Comparison of ENCODE assay signal across 1 cellular context in genomic region chr2:10814142-10814541, GRCh38.
TF ChIP-seq lines count a peak whose summit lies in the region.

No MANE protein-coding gene starts in this region.

TF ChIP-seq in HepG2, 621 proteins besides CTCF, POLR2A, EP300 and RAD21 (continued from another document):
- peak; percentile 71; the same call in 1 of the 2 replicates for TF ChIP-seq ZFP36L1 (CRISPR knock-in tag; IDR thresholded peaks at IDR 0.05)
- no peak for TF ChIP-seq ZNF121 (CRISPR knock-in tag; IDR thresholded peaks at IDR 0.05)
- no peak for TF ChIP-seq CEBPB (IDR thresholded peaks at IDR 0.05; ENCODE audit: borderline replicate concordance, low read depth, low read length)
- 0 out of 2 replicates have a peak, but pooled peaks have one; percentile 53 for TF ChIP-seq ZNF512B (CRISPR knock-in tag; IDR thresholded peaks at IDR 0.05; ENCODE audit: borderline replicate concordance)
- 0 out of 2 replicates have a peak, but pooled peaks have one; percentile 52 for TF ChIP-seq ZNF253 (CRISPR knock-in tag; IDR thresholded peaks at IDR 0.05; ENCODE audit: borderline replicate concordance)
- TF ChIP-seq ZNF292 (CRISPR knock-in tag; IDR thresholded peaks at IDR 0.05; ENCODE audit: borderline replicate concordance, low read depth), result peak; percentile 88
- TF ChIP-seq ZNF605 (CRISPR knock-in tag; IDR thresholded peaks at IDR 0.05), result peak; percentile 8; the same call in 1 of the 2 replicates
- TF ChIP-seq KMT2A (CRISPR knock-in tag; IDR thresholded peaks at IDR 0.05), result peak; percentile 21; the same call in 1 of the 2 replicates
- TF ChIP-seq HDAC1 (CRISPR knock-in tag; IDR thresholded peaks at IDR 0.05), result peak; percentile 40; the same call in 1 of the 2 replicates
- TF ChIP-seq TAF1 (CRISPR knock-in tag; IDR thresholded peaks at IDR 0.05), result no peak
- TF ChIP-seq ASH2L (IDR thresholded peaks at IDR 0.05; ENCODE audit: insufficient read length, low read depth, low read length), result peak; percentile 7
- TF ChIP-seq ZFP36 (IDR thresholded peaks at IDR 0.05; ENCODE audit: borderline replicate concordance, low read depth, low read length, partially characterized antibody), result peak; percentile 89
- TF ChIP-seq PHF21A (CRISPR knock-in tag; IDR thresholded peaks at IDR 0.05), result 0 out of 2 replicates have a peak, but pooled peaks have one; percentile 15
- peak; percentile 12; the same call in 1 of the 2 replicates for TF ChIP-seq ZBTB7B (CRISPR knock-in tag; IDR thresholded peaks at IDR 0.05)
- peak; percentile 85 for TF ChIP-seq ZMYM3 (CRISPR knock-in tag; IDR thresholded peaks at IDR 0.05)
- TF ChIP-seq, protein P1, sequence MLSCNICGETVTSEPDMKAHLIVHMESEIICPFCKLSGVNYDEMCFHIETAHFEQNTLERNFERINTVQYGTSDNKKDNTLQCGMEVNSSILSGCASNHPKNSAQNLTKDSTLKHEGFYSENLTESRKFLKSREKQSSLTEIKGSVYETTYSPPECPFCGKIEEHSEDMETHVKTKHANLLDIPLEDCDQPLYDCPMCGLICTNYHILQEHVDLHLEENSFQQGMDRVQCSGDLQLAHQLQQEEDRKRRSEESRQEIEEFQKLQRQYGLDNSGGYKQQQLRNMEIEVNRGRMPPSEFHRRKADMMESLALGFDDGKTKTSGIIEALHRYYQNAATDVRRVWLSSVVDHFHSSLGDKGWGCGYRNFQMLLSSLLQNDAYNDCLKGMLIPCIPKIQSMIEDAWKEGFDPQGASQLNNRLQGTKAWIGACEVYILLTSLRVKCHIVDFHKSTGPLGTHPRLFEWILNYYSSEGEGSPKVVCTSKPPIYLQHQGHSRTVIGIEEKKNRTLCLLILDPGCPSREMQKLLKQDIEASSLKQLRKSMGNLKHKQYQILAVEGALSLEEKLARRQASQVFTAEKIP (CRISPR knock-in tag; IDR thresholded peaks at IDR 0.05; ENCODE audit: borderline replicate concordance), result 0 out of 2 replicates have a peak, but pooled peaks have one; percentile 56
- peak; percentile 63; the same call in 1 of the 2 replicates for TF ChIP-seq ZNF280D (CRISPR knock-in tag; IDR thresholded peaks at IDR 0.05)
- 0 out of 2 replicates have a peak, but pooled peaks have one; percentile 21 for TF ChIP-seq MEF2D (CRISPR knock-in tag; IDR thresholded peaks at IDR 0.05)
- peak; percentile 22; the same call in 1 of the 2 replicates for TF ChIP-seq ZNF350 (CRISPR knock-in tag; IDR thresholded peaks at IDR 0.05; ENCODE audit: borderline replicate concordance, low read depth)
- TF ChIP-seq WIZ (CRISPR knock-in tag; IDR thresholded peaks at IDR 0.05), result 0 out of 2 replicates have a peak, but pooled peaks have one; percentile 69
- TF ChIP-seq ZNF205 (CRISPR knock-in tag; IDR thresholded peaks at IDR 0.05), result 0 out of 2 replicates have a peak, but pooled peaks have one; percentile 9
- TF ChIP-seq, protein P2, sequence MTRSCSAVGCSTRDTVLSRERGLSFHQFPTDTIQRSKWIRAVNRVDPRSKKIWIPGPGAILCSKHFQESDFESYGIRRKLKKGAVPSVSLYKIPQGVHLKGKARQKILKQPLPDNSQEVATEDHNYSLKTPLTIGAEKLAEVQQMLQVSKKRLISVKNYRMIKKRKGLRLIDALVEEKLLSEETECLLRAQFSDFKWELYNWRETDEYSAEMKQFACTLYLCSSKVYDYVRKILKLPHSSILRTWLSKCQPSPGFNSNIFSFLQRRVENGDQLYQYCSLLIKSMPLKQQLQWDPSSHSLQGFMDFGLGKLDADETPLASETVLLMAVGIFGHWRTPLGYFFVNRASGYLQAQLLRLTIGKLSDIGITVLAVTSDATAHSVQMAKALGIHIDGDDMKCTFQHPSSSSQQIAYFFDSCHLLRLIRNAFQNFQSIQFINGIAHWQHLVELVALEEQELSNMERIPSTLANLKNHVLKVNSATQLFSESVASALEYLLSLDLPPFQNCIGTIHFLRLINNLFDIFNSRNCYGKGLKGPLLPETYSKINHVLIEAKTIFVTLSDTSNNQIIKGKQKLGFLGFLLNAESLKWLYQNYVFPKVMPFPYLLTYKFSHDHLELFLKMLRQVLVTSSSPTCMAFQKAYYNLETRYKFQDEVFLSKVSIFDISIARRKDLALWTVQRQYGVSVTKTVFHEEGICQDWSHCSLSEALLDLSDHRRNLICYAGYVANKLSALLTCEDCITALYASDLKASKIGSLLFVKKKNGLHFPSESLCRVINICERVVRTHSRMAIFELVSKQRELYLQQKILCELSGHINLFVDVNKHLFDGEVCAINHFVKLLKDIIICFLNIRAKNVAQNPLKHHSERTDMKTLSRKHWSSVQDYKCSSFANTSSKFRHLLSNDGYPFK (CRISPR knock-in tag; IDR thresholded peaks at IDR 0.05; ENCODE audit: borderline replicate concordance), result peak; percentile 31; the same call in 1 of the 2 replicates
- no peak for TF ChIP-seq NR0B2 (CRISPR knock-in tag; IDR thresholded peaks at IDR 0.05)
- 0 out of 2 replicates have a peak, but pooled peaks have one; percentile 38 for TF ChIP-seq DNMT1 (CRISPR knock-in tag; IDR thresholded peaks at IDR 0.05)
- TF ChIP-seq PITX1 (CRISPR knock-in tag; IDR thresholded peaks at IDR 0.05), result peak; percentile 67
- TF ChIP-seq YY1 (IDR thresholded peaks at IDR 0.05; ENCODE audit: insufficient read depth, insufficient replicate concordance, low read depth, low read length), result no peak
- peak; percentile 46 for TF ChIP-seq HNRNPLL (IDR thresholded peaks at IDR 0.05; ENCODE audit: low read depth, low read length, poor library complexity, severe bottlenecking)
